ENCODE assay signal across 21 cellular contexts in the genomic region with DNA sequence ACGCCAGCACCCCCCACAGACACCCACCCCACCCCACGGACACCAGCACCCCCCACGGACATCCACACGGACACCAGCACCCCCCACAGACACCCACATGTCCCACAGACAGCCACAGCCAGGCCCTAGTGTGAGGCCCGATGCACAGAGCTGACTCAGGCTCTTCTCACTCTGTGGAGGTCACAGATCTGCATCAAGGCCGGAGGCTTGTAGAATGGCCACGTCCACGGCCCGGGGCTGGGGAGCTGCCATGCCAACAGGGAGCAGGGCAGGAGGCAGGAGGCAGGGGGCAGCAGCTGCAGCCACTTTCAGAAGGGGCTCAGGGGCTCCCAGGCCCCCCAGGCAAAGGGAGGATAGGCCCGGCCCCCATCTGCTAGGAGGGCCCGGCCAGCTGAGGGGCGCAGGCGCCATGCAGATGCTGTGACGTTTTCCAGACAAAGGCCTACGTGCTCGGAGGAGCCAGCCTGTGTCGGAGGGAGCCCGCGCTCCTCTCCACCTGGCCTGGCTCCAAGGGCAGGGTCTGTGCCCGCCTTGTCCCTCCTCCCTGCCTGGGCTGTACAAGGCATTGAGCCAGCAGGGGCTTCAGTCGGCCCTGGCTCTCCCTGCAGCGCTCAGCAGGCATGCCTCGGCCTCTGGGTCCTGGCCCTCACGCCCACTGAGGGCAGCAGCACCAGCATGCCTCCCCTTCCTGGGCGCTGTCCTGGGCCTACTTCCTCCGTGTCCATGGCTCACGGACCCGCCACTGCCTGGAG.
"Had no signal": no experiment of that assay in that cellular context is flagged by ENCODE, and none has a peak within 500 bp of the region (broad histone marks: within the 10 kb centered on the region; RNA-seq: fewer than 3 reads in every experiment).

No MANE protein-coding gene starts in this region.

- H3K27me3 ChIP-seq: colonic mucosa, heart left ventricle, neutrophil, right atrium auricular region, suprapubic skin, tibial nerve had no signal

- H3K9me3 Mint-ChIP-seq: nephron progenitor cell; stimulated activated effector memory CD8-positive, alpha-beta T cell treated with anti-CD3 and anti-CD28 coated beads, Interleukin-12 subunit alpha, Interleukin-12 subunit beta, amount 100 ng/mL, for 72 hours had no signal

- H3K4me1 ChIP-seq: colonic mucosa, heart left ventricle, right atrium auricular region, suprapubic skin, tibial nerve had no signal

- H3K4me2 ChIP-seq: smooth muscle cell had no signal

- H3K36me3 ChIP-seq: colonic mucosa had no signal

- DNase-seq: cerebellar nuclear complex; colonic mucosa; effector CD8-positive, alpha-beta T cell; heart left ventricle; hippocampal formation; left colon; left ventricle myocardium superior; mesenchymal stem cell; midbrain; nephron progenitor cell; stimulated activated CD4-positive, alpha-beta T cell treated with anti-CD3 and anti-CD28 coated beads, Interleukin-2, amount 100 ng/mL, for 48 hours; stimulated activated CD8-positive, alpha-beta memory T cell treated with anti-CD3 and anti-CD28 coated beads, Interleukin-4, amount 100 ng/mL, for 48 hours; stimulated activated naive CD8-positive, alpha-beta T cell treated with anti-CD3 and anti-CD28 coated beads, Interleukin-15, Interleukin-2, amounts not matched to agents 100 U/mL and 50 U/mL, for 24 hours had no signal

- H3K27ac Mint-ChIP-seq: nephron progenitor cell; stimulated activated effector memory CD8-positive, alpha-beta T cell treated with anti-CD3 and anti-CD28 coated beads, Interleukin-12 subunit alpha, Interleukin-12 subunit beta, amount 100 ng/mL, for 72 hours had no signal

- H3K4me3 ChIP-seq: colonic mucosa, heart left ventricle, lung, right atrium auricular region, smooth muscle cell, suprapubic skin, tibial nerve had no signal

- H3K27ac ChIP-seq: colonic mucosa, neutrophil, right atrium auricular region, suprapubic skin had no signal

- H3K9me3 ChIP-seq: colonic mucosa, heart left ventricle, neutrophil, right atrium auricular region, suprapubic skin, tibial nerve had no signal

- ATAC-seq: esophagus mucosa; heart left ventricle; left colon; left ventricle myocardium superior; stimulated activated effector memory CD8-positive, alpha-beta T cell treated with anti-CD3 and anti-CD28 coated beads, Interleukin-12 subunit alpha, Interleukin-12 subunit beta, amount 100 ng/mL, for 72 hours; stimulated activated naive CD8-positive, alpha-beta T cell treated with anti-CD3 and anti-CD28 coated beads, Interleukin-15, Interleukin-2, amounts not matched to agents 100 U/mL and 50 U/mL, for 24 hours had no signal

- H3K4me3 Mint-ChIP-seq: nephron progenitor cell; stimulated activated effector memory CD8-positive, alpha-beta T cell treated with anti-CD3 and anti-CD28 coated beads, Interleukin-12 subunit alpha, Interleukin-12 subunit beta, amount 100 ng/mL, for 72 hours had no signal
